ENCODE assay signal across 1 cellular context in the genomic region with DNA sequence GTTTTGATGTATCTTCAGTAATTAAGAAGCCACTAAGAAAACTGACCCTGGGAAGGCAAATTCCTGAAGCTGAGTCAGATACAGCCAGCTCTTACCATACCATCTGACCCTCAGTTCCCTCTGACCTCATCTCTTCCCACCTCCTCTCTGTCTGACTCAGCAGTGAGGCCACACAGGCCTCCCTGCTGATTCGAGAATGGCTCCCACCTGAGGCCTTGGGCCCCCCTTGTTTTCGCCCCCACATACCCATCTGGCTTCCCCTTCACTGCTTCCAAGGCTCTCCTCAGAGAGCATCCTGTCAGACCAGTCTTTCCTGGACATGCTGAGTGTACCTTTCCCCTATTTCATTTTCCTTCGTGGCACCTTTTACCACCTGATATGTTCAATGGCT.
TF ChIP-seq lines count a peak whose summit lies in the region.

No MANE protein-coding gene starts in this region.

TF ChIP-seq in K562, 482 proteins besides CTCF, POLR2A, EP300 and RAD21 (continued from another document and continues in another):
- TF ChIP-seq, protein P1, sequence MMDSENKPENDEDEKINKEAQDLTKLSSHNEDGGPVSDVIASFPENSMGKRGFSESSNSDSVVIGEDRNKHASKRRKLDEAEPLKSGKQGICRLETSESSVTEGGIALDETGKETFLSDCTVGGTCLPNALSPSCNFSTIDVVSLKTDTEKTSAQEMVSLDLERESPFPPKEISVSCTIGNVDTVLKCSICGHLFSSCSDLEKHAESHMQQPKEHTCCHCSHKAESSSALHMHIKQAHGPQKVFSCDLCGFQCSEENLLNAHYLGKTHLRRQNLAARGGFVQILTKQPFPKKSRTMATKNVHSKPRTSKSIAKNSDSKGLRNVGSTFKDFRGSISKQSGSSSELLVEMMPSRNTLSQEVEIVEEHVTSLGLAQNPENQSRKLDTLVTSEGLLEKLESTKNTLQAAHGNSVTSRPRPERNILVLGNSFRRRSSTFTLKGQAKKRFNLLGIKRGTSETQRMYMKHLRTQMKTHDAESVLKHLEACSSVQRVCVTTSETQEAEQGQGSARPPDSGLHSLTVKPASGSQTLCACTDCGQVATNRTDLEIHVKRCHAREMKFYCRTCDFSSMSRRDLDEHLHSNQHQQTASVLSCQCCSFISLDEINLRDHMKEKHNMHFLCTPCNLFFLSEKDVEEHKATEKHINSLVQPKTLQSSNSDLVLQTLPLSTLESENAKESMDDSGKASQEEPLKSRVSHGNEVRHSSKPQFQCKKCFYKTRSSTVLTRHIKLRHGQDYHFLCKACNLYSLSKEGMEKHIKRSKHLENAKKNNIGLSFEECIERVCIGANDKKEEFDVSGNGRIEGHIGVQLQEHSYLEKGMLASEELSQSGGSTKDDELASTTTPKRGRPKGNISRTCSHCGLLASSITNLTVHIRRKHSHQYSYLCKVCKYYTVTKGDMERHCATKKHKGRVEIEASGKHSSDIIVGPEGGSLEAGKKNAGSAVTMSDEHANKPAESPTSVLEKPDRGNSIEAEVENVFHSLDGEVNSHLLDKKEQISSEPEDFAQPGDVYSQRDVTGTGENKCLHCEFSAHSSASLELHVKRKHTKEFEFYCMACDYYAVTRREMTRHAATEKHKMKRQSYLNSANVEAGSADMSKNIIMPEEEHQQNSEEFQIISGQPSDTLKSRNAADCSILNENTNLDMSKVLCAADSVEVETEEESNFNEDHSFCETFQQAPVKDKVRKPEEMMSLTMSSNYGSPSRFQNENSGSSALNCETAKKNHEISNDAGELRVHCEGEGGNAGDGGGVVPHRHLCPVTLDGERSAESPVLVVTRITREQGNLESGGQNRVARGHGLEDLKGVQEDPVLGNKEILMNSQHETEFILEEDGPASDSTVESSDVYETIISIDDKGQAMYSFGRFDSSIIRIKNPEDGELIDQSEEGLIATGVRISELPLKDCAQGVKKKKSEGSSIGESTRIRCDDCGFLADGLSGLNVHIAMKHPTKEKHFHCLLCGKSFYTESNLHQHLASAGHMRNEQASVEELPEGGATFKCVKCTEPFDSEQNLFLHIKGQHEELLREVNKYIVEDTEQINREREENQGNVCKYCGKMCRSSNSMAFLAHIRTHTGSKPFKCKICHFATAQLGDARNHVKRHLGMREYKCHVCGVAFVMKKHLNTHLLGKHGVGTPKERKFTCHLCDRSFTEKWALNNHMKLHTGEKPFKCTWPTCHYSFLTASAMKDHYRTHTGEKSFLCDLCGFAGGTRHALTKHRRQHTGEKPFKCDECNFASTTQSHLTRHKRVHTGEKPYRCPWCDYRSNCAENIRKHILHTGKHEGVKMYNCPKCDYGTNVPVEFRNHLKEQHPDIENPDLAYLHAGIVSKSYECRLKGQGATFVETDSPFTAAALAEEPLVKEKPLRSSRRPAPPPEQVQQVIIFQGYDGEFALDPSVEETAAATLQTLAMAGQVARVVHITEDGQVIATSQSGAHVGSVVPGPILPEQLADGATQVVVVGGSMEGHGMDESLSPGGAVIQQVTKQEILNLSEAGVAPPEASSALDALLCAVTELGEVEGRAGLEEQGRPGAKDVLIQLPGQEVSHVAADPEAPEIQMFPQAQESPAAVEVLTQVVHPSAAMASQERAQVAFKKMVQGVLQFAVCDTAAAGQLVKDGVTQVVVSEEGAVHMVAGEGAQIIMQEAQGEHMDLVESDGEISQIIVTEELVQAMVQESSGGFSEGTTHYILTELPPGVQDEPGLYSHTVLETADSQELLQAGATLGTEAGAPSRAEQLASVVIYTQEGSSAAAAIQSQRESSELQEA (IDR thresholded peaks at IDR 0.05; ENCODE audit: low read depth) = no peak
- TF ChIP-seq BRD4 (IDR thresholded peaks at IDR 0.05) (no peak), RBFOX2 (IDR thresholded peaks at IDR 0.05; ENCODE audit: low read depth, low read length) (no peak), TFAP4 (CRISPR knock-in tag; IDR thresholded peaks at IDR 0.05; ENCODE audit: borderline replicate concordance) (no peak), ZNF584 (CRISPR knock-in tag; IDR thresholded peaks at IDR 0.05; ENCODE audit: low read depth) (peak; percentile 75; the same call in 1 of the 2 replicates), POLR2H (tag; IDR thresholded peaks at IDR 0.05; ENCODE audit: low read depth) (no peak), SMARCA5 (IDR thresholded peaks at IDR 0.05) (no peak), HNRNPK (IDR thresholded peaks at IDR 0.05; ENCODE audit: low read depth, low read length, poor library complexity, severe bottlenecking) (no peak), SMAD4 (CRISPR knock-in tag; conservative IDR thresholded peaks at IDR 0.05) (no peak; the same call in 1 of the 2 replicates), ZKSCAN8 (CRISPR knock-in tag; IDR thresholded peaks at IDR 0.05) (0 out of 2 replicates have a peak, but pooled peaks have one; percentile 21), CREM (IDR thresholded peaks at IDR 0.05; ENCODE audit: low read depth) (peak; percentile 54), YBX1 (IDR thresholded peaks at IDR 0.05) (no peak), CHD2 (IDR thresholded peaks at IDR 0.05; ENCODE audit: low read depth, low read length) (no peak), U2AF1 (optimal IDR thresholded peaks at IDR 0.05; ENCODE audit: low read depth, low read length) (no peak), RBM22 (IDR thresholded peaks at IDR 0.05; ENCODE audit: low read depth, low read length, poor library complexity, severe bottlenecking) (no peak), ZFX (CRISPR knock-in tag; IDR thresholded peaks at IDR 0.05) (no peak; the same call in 1 of the 2 replicates), SMAD3 (CRISPR knock-in tag; conservative IDR thresholded peaks at IDR 0.05) (no peak), ETV1 (tag; conservative IDR thresholded peaks at IDR 0.05; ENCODE audit: low read depth) (no peak), ZNF592 (IDR thresholded peaks at IDR 0.05) (peak; percentile 63), HDGF (IDR thresholded peaks at IDR 0.05) (0 out of 2 replicates have a peak, but pooled peaks have one; percentile 44), MAFF (IDR thresholded peaks at IDR 0.05; ENCODE audit: low read length) (peak; percentile 36; the same call in 1 of the 2 replicates), LEF1 (IDR thresholded peaks at IDR 0.05) (no peak), TGIF2 (CRISPR knock-in tag; IDR thresholded peaks at IDR 0.05) (no peak), ZBED1 (IDR thresholded peaks at IDR 0.05) (no peak), SIN3A (IDR thresholded peaks at IDR 0.05; ENCODE audit: borderline replicate concordance in 2 of 2, control insufficient read depth in 1 of 2, low read depth in 2 of 2, low read length in 2 of 2) (no peak), USF1 (CRISPR knock-in tag; IDR thresholded peaks at IDR 0.05) (no peak), SMAD2 (IDR thresholded peaks at IDR 0.05; ENCODE audit: low read depth, low read length) (no peak), SMARCC2 (IDR thresholded peaks at IDR 0.05; ENCODE audit: low read depth) (no peak), LCOR (CRISPR knock-in tag; IDR thresholded peaks at IDR 0.05) (no peak), BRF1 (IDR thresholded peaks at IDR 0.05; ENCODE audit: borderline replicate concordance, extremely low read depth, insufficient read length) (no peak), BHLHE40 (IDR thresholded peaks at IDR 0.05; ENCODE audit: low read length) (no peak), ZBTB26 (CRISPR knock-in tag; IDR thresholded peaks at IDR 0.05) (no peak), EGR1 (conservative IDR thresholded peaks at IDR 0.05) (peak; percentile 87), L3MBTL2 (IDR thresholded peaks at IDR 0.05) (peak; percentile 62; the same call in 1 of the 2 replicates), SRSF1 (IDR thresholded peaks at IDR 0.05; ENCODE audit: low read depth, low read length) (no peak), ZNF316 (IDR thresholded peaks at IDR 0.05) (peak; percentile 83), DPF2 (IDR thresholded peaks at IDR 0.05) (peak; percentile 55; the same call in 1 of the 2 replicates), ERF (CRISPR knock-in tag; IDR thresholded peaks at IDR 0.05) (no peak)
- TF ChIP-seq, protein P2, sequence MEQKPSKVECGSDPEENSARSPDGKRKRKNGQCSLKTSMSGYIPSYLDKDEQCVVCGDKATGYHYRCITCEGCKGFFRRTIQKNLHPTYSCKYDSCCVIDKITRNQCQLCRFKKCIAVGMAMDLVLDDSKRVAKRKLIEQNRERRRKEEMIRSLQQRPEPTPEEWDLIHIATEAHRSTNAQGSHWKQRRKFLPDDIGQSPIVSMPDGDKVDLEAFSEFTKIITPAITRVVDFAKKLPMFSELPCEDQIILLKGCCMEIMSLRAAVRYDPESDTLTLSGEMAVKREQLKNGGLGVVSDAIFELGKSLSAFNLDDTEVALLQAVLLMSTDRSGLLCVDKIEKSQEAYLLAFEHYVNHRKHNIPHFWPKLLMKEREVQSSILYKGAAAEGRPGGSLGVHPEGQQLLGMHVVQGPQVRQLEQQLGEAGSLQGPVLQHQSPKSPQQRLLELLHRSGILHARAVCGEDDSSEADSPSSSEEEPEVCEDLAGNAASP (IDR thresholded peaks at IDR 0.05) = no peak
- TF ChIP-seq, protein P3, sequence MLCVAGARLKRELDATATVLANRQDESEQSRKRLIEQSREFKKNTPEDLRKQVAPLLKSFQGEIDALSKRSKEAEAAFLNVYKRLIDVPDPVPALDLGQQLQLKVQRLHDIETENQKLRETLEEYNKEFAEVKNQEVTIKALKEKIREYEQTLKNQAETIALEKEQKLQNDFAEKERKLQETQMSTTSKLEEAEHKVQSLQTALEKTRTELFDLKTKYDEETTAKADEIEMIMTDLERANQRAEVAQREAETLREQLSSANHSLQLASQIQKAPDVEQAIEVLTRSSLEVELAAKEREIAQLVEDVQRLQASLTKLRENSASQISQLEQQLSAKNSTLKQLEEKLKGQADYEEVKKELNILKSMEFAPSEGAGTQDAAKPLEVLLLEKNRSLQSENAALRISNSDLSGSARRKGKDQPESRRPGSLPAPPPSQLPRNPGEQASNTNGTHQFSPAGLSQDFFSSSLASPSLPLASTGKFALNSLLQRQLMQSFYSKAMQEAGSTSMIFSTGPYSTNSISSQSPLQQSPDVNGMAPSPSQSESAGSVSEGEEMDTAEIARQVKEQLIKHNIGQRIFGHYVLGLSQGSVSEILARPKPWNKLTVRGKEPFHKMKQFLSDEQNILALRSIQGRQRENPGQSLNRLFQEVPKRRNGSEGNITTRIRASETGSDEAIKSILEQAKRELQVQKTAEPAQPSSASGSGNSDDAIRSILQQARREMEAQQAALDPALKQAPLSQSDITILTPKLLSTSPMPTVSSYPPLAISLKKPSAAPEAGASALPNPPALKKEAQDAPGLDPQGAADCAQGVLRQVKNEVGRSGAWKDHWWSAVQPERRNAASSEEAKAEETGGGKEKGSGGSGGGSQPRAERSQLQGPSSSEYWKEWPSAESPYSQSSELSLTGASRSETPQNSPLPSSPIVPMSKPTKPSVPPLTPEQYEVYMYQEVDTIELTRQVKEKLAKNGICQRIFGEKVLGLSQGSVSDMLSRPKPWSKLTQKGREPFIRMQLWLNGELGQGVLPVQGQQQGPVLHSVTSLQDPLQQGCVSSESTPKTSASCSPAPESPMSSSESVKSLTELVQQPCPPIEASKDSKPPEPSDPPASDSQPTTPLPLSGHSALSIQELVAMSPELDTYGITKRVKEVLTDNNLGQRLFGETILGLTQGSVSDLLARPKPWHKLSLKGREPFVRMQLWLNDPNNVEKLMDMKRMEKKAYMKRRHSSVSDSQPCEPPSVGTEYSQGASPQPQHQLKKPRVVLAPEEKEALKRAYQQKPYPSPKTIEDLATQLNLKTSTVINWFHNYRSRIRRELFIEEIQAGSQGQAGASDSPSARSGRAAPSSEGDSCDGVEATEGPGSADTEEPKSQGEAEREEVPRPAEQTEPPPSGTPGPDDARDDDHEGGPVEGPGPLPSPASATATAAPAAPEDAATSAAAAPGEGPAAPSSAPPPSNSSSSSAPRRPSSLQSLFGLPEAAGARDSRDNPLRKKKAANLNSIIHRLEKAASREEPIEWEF (CRISPR knock-in tag; IDR thresholded peaks at IDR 0.05) = no peak
